ENCODE assay signal across 8 cellular contexts in genomic region chr4:8241895-8242696, GRCh38. TPM values are rescaled to one million over a fixed set of nuclear protein-coding genes. Genes with fewer than 3 reads are reported as not detected.
DNase-seq lines count a peak whose midpoint lies in the region; ATAC-seq, FAIRE-seq and TF ChIP-seq lines count a peak whose summit lies in the region.

No MANE protein-coding gene starts in this region.

- H3K4me3 ChIP-seq in osteoblast (ENCODE audit: insufficient read depth, low read length): no peak overlapping the region

- no peaks in the 10 kb centered on the region for H3K36me3 ChIP-seq in osteoblast (ENCODE audit: insufficient read depth, low read length)

- H3K9me3 ChIP-seq in osteoblast (ENCODE audit: low read depth, low read length): no peaks in the 10 kb centered on the region

- H3K4me3 Mint-ChIP-seq in CD14-positive monocyte: no peak overlapping the region

- H3K79me2 ChIP-seq in osteoblast (ENCODE audit: insufficient read depth, low read length): no peaks in the 10 kb centered on the region

- peaks cover 5% of the 10 kb centered on the region for H3K4me1 ChIP-seq in osteoblast (ENCODE audit: insufficient read depth, low read length)

- no peaks in the 10 kb centered on the region for H4K20me1 ChIP-seq in osteoblast (ENCODE audit: insufficient read depth, low read length)

- H3K27me3 ChIP-seq in osteoblast (ENCODE audit: insufficient read depth, low read length): peaks cover 2% of the 10 kb centered on the region

- peak; percentile 97 for TF ChIP-seq CTCF in CD14-positive monocyte (IDR thresholded peaks at IDR 0.05)
- peak; percentile 86 for TF ChIP-seq CTCF in osteoblast (IDR thresholded peaks at IDR 0.05; ENCODE audit: extremely low read depth, low read depth, low read length)

- peak; percentile 76 for DNase-seq in CD14-positive monocyte (ENCODE audit: low spot score)
- peak; percentile 98 for DNase-seq in HuH-7 (ENCODE audit: low spot score)
- peak; percentile 54 for DNase-seq in RCC 7860 (ENCODE audit: low spot score)
- DNase-seq in activated effector memory CD4-positive, alpha-beta T cell treated with Interleukin-2 at 50 U/mL for 16 hours: peak; percentile 61
- peak; percentile 85 for DNase-seq in foreskin melanocyte
- DNase-seq in osteoblast (ENCODE audit: insufficient read length, low spot score, missing footprints): peak; percentile 100
- peak; percentile 83 for DNase-seq in superior temporal gyrus (ENCODE audit: extremely low spot score)

- intact Hi-C loops in CD14-positive monocyte (cut with micrococcal nuclease): loop anchor here (1.0 to 5.0 kb wide), 3 partner anchors 65 to 163 kb away; no protein-coding TSS in a partner anchor

- peak overlapping the region; percentile 22 for H3K4me2 ChIP-seq in osteoblast (ENCODE audit: insufficient read depth, low read length)

- peak; percentile 55 for ATAC-seq in GM19324 (IDR thresholded peaks at IDR 0.05; ENCODE audit: low FRiP score, unreplicated experiment)

- H3K36me3 Mint-ChIP-seq in CD14-positive monocyte: peaks cover 47 to 62% of the 10 kb centered on the region in 2 donors

- H3K4me1 Mint-ChIP-seq in CD14-positive monocyte: peaks cover 48% of the 10 kb centered on the region

- peaks cover 0 to 6% (median 0%) of the 10 kb centered on the region in 7 donors for H3K9me3 Mint-ChIP-seq in CD14-positive monocyte

- H3K27ac ChIP-seq in osteoblast (ENCODE audit: low read depth, low read length): peak overlapping the region; percentile 42

- peaks cover 1 to 3% (median 1%) of the 10 kb centered on the region in 3 donors for H3K27me3 Mint-ChIP-seq in CD14-positive monocyte (ENCODE audit: low read depth in 3 of 3)

- no peak for FAIRE-seq in RCC 7860 (lab: Jason Lieb, UNC)

- peak overlapping the region; percentile 63 for H2AFZ ChIP-seq in osteoblast (ENCODE audit: low read length)

- peak overlapping the region in 2 of 7 donors; percentile 63 to 85 for H3K27ac Mint-ChIP-seq in CD14-positive monocyte

RNA-seq across cellular contexts. Expression of gene HTRA3, which starts 27.5 kb away (rescaled TPM):
- not detected for polyA plus RNA-seq in CD14-positive monocyte
- 4.0 and 11.5 TPM in 2 replicates for total RNA-seq in osteoblast

RNA-seq across cellular contexts. Expression of gene SH3TC1, which starts 43.0 kb away (rescaled TPM):
- polyA plus RNA-seq in CD14-positive monocyte: 10 to 100 TPM; 36.9 to 41.9 TPM
- 3.5 and 3.6 TPM in 2 replicates for total RNA-seq in osteoblast
